In genomic region chr16:229731-230281, GRCh38 we compare ENCODE assay signal across 9 cellular contexts. TPM values are rescaled to one million over a fixed set of nuclear protein-coding genes. Genes with fewer than 3 reads are reported as not detected.
A peak's percentile ranks its signal among the peaks of the same experiment; 100 is the strongest.
DNase-seq lines count a peak whose midpoint lies in the region; ATAC-seq, FAIRE-seq and TF ChIP-seq lines count a peak whose summit lies in the region.
"Had no signal": no experiment of that assay in that cellular context is flagged by ENCODE, and none has a peak within 500 bp of the region (broad histone marks: within the 10 kb centered on the region; RNA-seq: fewer than 3 reads in every experiment).

No MANE protein-coding gene starts in this region.

- peaks cover 39% of the 10 kb centered on the region for H3K79me2 ChIP-seq in keratinocyte (ENCODE audit: control insufficient read depth, insufficient read depth, low read length)

- TF ChIP-seq CTCF in keratinocyte (optimal IDR thresholded peaks at IDR 0.05 in 1 of 3, IDR thresholded peaks at IDR 0.05 in 1 of 3, conservative IDR thresholded peaks at IDR 0.05 in 1 of 3; ENCODE audit: extremely low read depth in 1 of 3, insufficient read depth in 2 of 3, low read length in 3 of 3) (no peak), suprapubic skin (IDR thresholded peaks at IDR 0.05) (no peak)

- peaks cover 12% of the 10 kb centered on the region for H4K20me1 ChIP-seq in keratinocyte (ENCODE audit: control insufficient read depth, extremely low read depth, insufficient read depth, low read length)

- peak overlapping the region; percentile 96 for H2AFZ ChIP-seq in keratinocyte (ENCODE audit: control insufficient read depth, low read length)

- no peaks in the 10 kb centered on the region for H3K9me3 ChIP-seq in keratinocyte (ENCODE audit: control insufficient read depth, low read depth, low read length)
- H3K9me3 ChIP-seq in suprapubic skin = no peaks in the 10 kb centered on the region

- peak overlapping the region; percentile 87 for H3K4me2 ChIP-seq in keratinocyte (ENCODE audit: control insufficient read depth, extremely low read depth, insufficient read depth, low read depth, low read length)

- intact Hi-C loops in activated T-helper 1 cell treated with anti-CD3 and anti-CD28 coated beads, Interleukin-12 subunit alpha, Interleukin-12 subunit beta, Interleukin-2, Interleukin-4 antibody, amounts not matched to agents 30 ng/mL and 10 ng/mL and 1 ng/mL, durations not matched to agents 14 hours and 24 hours and 36 hours (cut with micrococcal nuclease) = loop anchor here (1.0 kb wide), 3 partner anchors 92 to 177 kb away; partner anchors contain the start of genes AXIN1, NPRL3, POLR3K and SNRNP25

- ATAC-seq in HG03521 (IDR thresholded peaks at IDR 0.05; ENCODE audit: unreplicated experiment) = no peak

- H3K4me1 ChIP-seq in keratinocyte (ENCODE audit: control insufficient read depth, extremely low read depth, insufficient read depth, low read length) (peaks cover 13% of the 10 kb centered on the region), suprapubic skin (peaks cover 27% of the 10 kb centered on the region)

- no peak for TF ChIP-seq EP300 in suprapubic skin (IDR thresholded peaks at IDR 0.05)

- H3K9me1 ChIP-seq in keratinocyte (ENCODE audit: control insufficient read depth, extremely low read depth, insufficient read depth, low read length) = no peaks in the 10 kb centered on the region

- TF ChIP-seq POLR2A in suprapubic skin (IDR thresholded peaks at IDR 0.05) = no peak

- peaks cover 17% of the 10 kb centered on the region for H3K36me3 Mint-ChIP-seq in activated CD4-positive, alpha-beta T cell treated with anti-CD3 and anti-CD28 coated beads, Interleukin-2, amount 10 ng/mL, durations not matched to agents 7 days and 5 days (ENCODE audit: low read depth)
- H3K36me3 Mint-ChIP-seq in activated T-helper 1 cell treated with anti-CD3 and anti-CD28 coated beads, Interleukin-12 subunit alpha, Interleukin-12 subunit beta, Interleukin-2, Interleukin-4 antibody, amounts not matched to agents 30 ng/mL and 10 ng/mL and 1 ng/mL, durations not matched to agents 14 hours and 24 hours and 36 hours (ENCODE audit: low read depth) = peaks cover 28% of the 10 kb centered on the region

- FAIRE-seq in keratinocyte (lab: Jason Lieb, UNC) = no peak

- POLR2A ChIA-PET in activated CD4-positive, alpha-beta T cell treated with anti-CD3 and anti-CD28 coated beads, Interleukin-2, amount 10 ng/mL, durations not matched to agents 7 days and 5 days (lab: Charles Lee) = no interaction called here

- peak overlapping the region; percentile 91 for H3K27ac Mint-ChIP-seq in activated CD4-positive, alpha-beta T cell treated with anti-CD3 and anti-CD28 coated beads, Interleukin-2, amount 10 ng/mL, durations not matched to agents 7 days and 5 days
- H3K27ac Mint-ChIP-seq in activated T-helper 1 cell treated with anti-CD3 and anti-CD28 coated beads, Interleukin-12 subunit alpha, Interleukin-12 subunit beta, Interleukin-2, Interleukin-4 antibody, amounts not matched to agents 30 ng/mL and 10 ng/mL and 1 ng/mL, durations not matched to agents 14 hours and 24 hours and 36 hours = no peak overlapping the region

- H3K36me3 ChIP-seq in keratinocyte (ENCODE audit: control insufficient read depth in 2 of 2, extremely low read depth in 1 of 2, insufficient read depth in 2 of 2, low read length in 2 of 2) (peaks cover 10 to 16% of the 10 kb centered on the region in 2 experiments), suprapubic skin (peaks cover 23% of the 10 kb centered on the region)

- 81% methylated on average over 22 of the region's 22 CpGs for WGBS in suprapubic skin

- no peaks in the 10 kb centered on the region for H3K9me3 Mint-ChIP-seq in activated CD4-positive, alpha-beta T cell treated with anti-CD3 and anti-CD28 coated beads, Interleukin-2, amount 10 ng/mL, durations not matched to agents 7 days and 5 days
- H3K9me3 Mint-ChIP-seq in activated T-helper 1 cell treated with anti-CD3 and anti-CD28 coated beads, Interleukin-12 subunit alpha, Interleukin-12 subunit beta, Interleukin-2, Interleukin-4 antibody, amounts not matched to agents 30 ng/mL and 10 ng/mL and 1 ng/mL, durations not matched to agents 14 hours and 24 hours and 36 hours = no peaks in the 10 kb centered on the region

- dilution Hi-C loops in keratinocyte (cut with MboI; ENCODE audit: extremely low pct_ligation_motif_present, low sequenced_read_pairs) = no loop called here

- CTCF ChIA-PET in activated CD4-positive, alpha-beta T cell treated with anti-CD3 and anti-CD28 coated beads, Interleukin-2, amount 10 ng/mL, durations not matched to agents 7 days and 5 days (lab: Charles Lee) = interaction anchor here (1.0 to 1.4 kb wide), 3 partner anchors 24 to 164 kb away, joined by 3 to 4 read pairs (median 3); no protein-coding TSS in a partner anchor

- no peak overlapping the region for H3K27ac ChIP-seq in keratinocyte (ENCODE audit: control insufficient read depth, insufficient read depth, low read length)
- no peak overlapping the region for H3K27ac ChIP-seq in suprapubic skin

- H3K4me3 ChIP-seq in keratinocyte (ENCODE audit: control insufficient read depth in 2 of 3, extremely low read depth in 1 of 3, insufficient read depth in 2 of 3, low read depth in 1 of 3, low read length in 3 of 3) (peak overlapping the region; percentile 95 to 99 (median 98)), suprapubic skin (peak overlapping the region; percentile 74)

- no peak for DNase-seq in activated CD4-positive, alpha-beta T cell treated with anti-CD3 and anti-CD28 coated beads, Interleukin-2, amount 10 ng/mL, durations not matched to agents 7 days and 5 days
- DNase-seq in activated CD4-positive, alpha-beta T cell treated with anti-CD3 and anti-CD28 coated beads, Interleukin-2, amount 50 U/mL, for 48 hours = no peak
- DNase-seq in activated T-helper 1 cell treated with anti-CD3 and anti-CD28 coated beads, Interleukin-12 subunit alpha, Interleukin-12 subunit beta, Interleukin-2, Interleukin-4 antibody, amounts not matched to agents 30 ng/mL and 10 ng/mL and 1 ng/mL, durations not matched to agents 14 hours and 24 hours and 36 hours (ENCODE audit: low spot score) = no peak
- DNase-seq in keratinocyte (ENCODE audit: low read depth, low spot score) (no peak), suprapubic skin (ENCODE audit: low spot score in 2 of 2) (no peak), SKM-1 treated with dmso at 0.1 percent for 144 hours (lab: John Stamatoyannopoulos, UW; ENCODE audit: unreplicated experiment) (no peak), SIG-M5 treated with dmso at 0.1 percent for 504 hours (lab: John Stamatoyannopoulos, UW; ENCODE audit: unreplicated experiment) (no peak)

- H3K9ac ChIP-seq in keratinocyte (ENCODE audit: control insufficient read depth, extremely low read depth, insufficient read depth, low read length) = no peak overlapping the region

- H3K4me3 Mint-ChIP-seq in activated CD4-positive, alpha-beta T cell treated with anti-CD3 and anti-CD28 coated beads, Interleukin-2, amount 10 ng/mL, durations not matched to agents 7 days and 5 days = peak overlapping the region; percentile 88
- peak overlapping the region; percentile 56 for H3K4me3 Mint-ChIP-seq in activated T-helper 1 cell treated with anti-CD3 and anti-CD28 coated beads, Interleukin-12 subunit alpha, Interleukin-12 subunit beta, Interleukin-2, Interleukin-4 antibody, amounts not matched to agents 30 ng/mL and 10 ng/mL and 1 ng/mL, durations not matched to agents 14 hours and 24 hours and 36 hours

- H3K27me3 ChIP-seq in keratinocyte (ENCODE audit: control insufficient read depth, extremely low read depth, insufficient read depth, low read length) = no peaks in the 10 kb centered on the region
- no peaks in the 10 kb centered on the region for H3K27me3 ChIP-seq in suprapubic skin

- no peaks in the 10 kb centered on the region for H3K27me3 Mint-ChIP-seq in activated CD4-positive, alpha-beta T cell treated with anti-CD3 and anti-CD28 coated beads, Interleukin-2, amount 10 ng/mL, durations not matched to agents 7 days and 5 days
- H3K27me3 Mint-ChIP-seq in activated T-helper 1 cell treated with anti-CD3 and anti-CD28 coated beads, Interleukin-12 subunit alpha, Interleukin-12 subunit beta, Interleukin-2, Interleukin-4 antibody, amounts not matched to agents 30 ng/mL and 10 ng/mL and 1 ng/mL, durations not matched to agents 14 hours and 24 hours and 36 hours (ENCODE audit: insufficient read depth) = no peaks in the 10 kb centered on the region

- peaks cover 35% of the 10 kb centered on the region for H3K4me1 Mint-ChIP-seq in activated CD4-positive, alpha-beta T cell treated with anti-CD3 and anti-CD28 coated beads, Interleukin-2, amount 10 ng/mL, durations not matched to agents 7 days and 5 days
- peaks cover 35% of the 10 kb centered on the region for H3K4me1 Mint-ChIP-seq in activated T-helper 1 cell treated with anti-CD3 and anti-CD28 coated beads, Interleukin-12 subunit alpha, Interleukin-12 subunit beta, Interleukin-2, Interleukin-4 antibody, amounts not matched to agents 30 ng/mL and 10 ng/mL and 1 ng/mL, durations not matched to agents 14 hours and 24 hours and 36 hours (ENCODE audit: low read depth)

RNA-seq across cellular contexts. Expression of gene LUC7L, which starts 0.6 kb away (rescaled TPM):
- 10 to 100 TPM; 52.6 to 53.7 TPM for total RNA-seq in activated CD4-positive, alpha-beta T cell treated with anti-CD3 and anti-CD28 coated beads, Interleukin-2, amount 10 ng/mL, durations not matched to agents 7 days and 5 days
- 77.7 and 83.0 TPM in 2 replicates for total RNA-seq in activated T-helper 1 cell treated with anti-CD3 and anti-CD28 coated beads, Interleukin-12 subunit alpha, Interleukin-12 subunit beta, Interleukin-2, Interleukin-4 antibody, amounts not matched to agents 30 ng/mL and 10 ng/mL and 1 ng/mL, durations not matched to agents 14 hours and 24 hours and 36 hours
- 23.7 to 31.2 TPM (median 31.0 TPM) in 3 replicates for polyA plus RNA-seq in keratinocyte
- polyA plus RNA-seq in keratinocyte (2011; ENCODE audit: low read depth) = 76.9 TPM
- 9.3 and 13.2 TPM in 2 replicates for polyA plus RNA-seq in keratinocyte (2011; cell fraction: cytosol; rRNA removed)
- polyA plus RNA-seq in keratinocyte (2011; cell fraction: nucleus; rRNA removed) = 94.6 and 103 TPM in 2 replicates
- 33.7 and 41.1 TPM in 2 replicates for polyA plus RNA-seq in keratinocyte (2012; ENCODE audit: low replicate concordance)
- 9.5 to 23.1 TPM (median 9.9 TPM) in 3 replicates for polyA minus RNA-seq in keratinocyte
- 10.2 TPM for polyA minus RNA-seq in keratinocyte (2011; cell fraction: cytosol; rRNA and poly(A)+ RNA removed)
- polyA minus RNA-seq in keratinocyte (2011; cell fraction: nucleus; rRNA and poly(A)+ RNA removed) = 23.5 and 38.8 TPM in 2 replicates
- 100 to 1,000 TPM in 1 of 4 donors, 10 to 100 TPM in 3; 47.6 to 206 (median 59.5) TPM for total RNA-seq in suprapubic skin

RNA-seq across cellular contexts. Expression of gene FAM234A, which starts 4.8 kb away (rescaled TPM):
- total RNA-seq in activated CD4-positive, alpha-beta T cell treated with anti-CD3 and anti-CD28 coated beads, Interleukin-2, amount 10 ng/mL, durations not matched to agents 7 days and 5 days = 10 to 100 TPM; 16.0 to 19.6 TPM
- total RNA-seq in activated T-helper 1 cell treated with anti-CD3 and anti-CD28 coated beads, Interleukin-12 subunit alpha, Interleukin-12 subunit beta, Interleukin-2, Interleukin-4 antibody, amounts not matched to agents 30 ng/mL and 10 ng/mL and 1 ng/mL, durations not matched to agents 14 hours and 24 hours and 36 hours = 18.0 and 21.2 TPM in 2 replicates
- 18.3 to 37.2 TPM (median 18.4 TPM) in 3 replicates for polyA plus RNA-seq in keratinocyte
- 10.4 TPM for polyA plus RNA-seq in keratinocyte (2011; ENCODE audit: low read depth)
- 15.3 and 34.2 TPM in 2 replicates for polyA plus RNA-seq in keratinocyte (2011; cell fraction: cytosol; rRNA removed)
- 39.1 and 52.0 TPM in 2 replicates for polyA plus RNA-seq in keratinocyte (2011; cell fraction: nucleus; rRNA removed)
- 40.6 and 43.0 TPM in 2 replicates for polyA plus RNA-seq in keratinocyte (2012; ENCODE audit: low replicate concordance)
- polyA minus RNA-seq in keratinocyte = 14.6 to 36.5 TPM (median 16.4 TPM) in 3 replicates
- polyA minus RNA-seq in keratinocyte (2011; cell fraction: cytosol; rRNA and poly(A)+ RNA removed) = 34.5 TPM
- 30.6 and 31.3 TPM in 2 replicates for polyA minus RNA-seq in keratinocyte (2011; cell fraction: nucleus; rRNA and poly(A)+ RNA removed)
- total RNA-seq in suprapubic skin = 100 to 1,000 TPM; 108 to 124 (median 121) TPM

RNA-seq across cellular contexts. Expression of gene RGS11, which starts 45.9 kb away (rescaled TPM):
- total RNA-seq in activated CD4-positive, alpha-beta T cell treated with anti-CD3 and anti-CD28 coated beads, Interleukin-2, amount 10 ng/mL, durations not matched to agents 7 days and 5 days = not detected
- total RNA-seq in activated T-helper 1 cell treated with anti-CD3 and anti-CD28 coated beads, Interleukin-12 subunit alpha, Interleukin-12 subunit beta, Interleukin-2, Interleukin-4 antibody, amounts not matched to agents 30 ng/mL and 10 ng/mL and 1 ng/mL, durations not matched to agents 14 hours and 24 hours and 36 hours = 0.18 and 0.29 TPM in 2 replicates
- 0.05 TPM in 2 of 3 replicates, not detected in the other for polyA plus RNA-seq in keratinocyte
- 0.31 TPM for polyA plus RNA-seq in keratinocyte (2011; ENCODE audit: low read depth)
- not detected in 2 replicates for polyA plus RNA-seq in keratinocyte (2011; cell fraction: cytosol; rRNA removed)
- polyA plus RNA-seq in keratinocyte (2011; cell fraction: nucleus; rRNA removed) = 0.33 and 0.60 TPM in 2 replicates
- polyA plus RNA-seq in keratinocyte (2012; ENCODE audit: low replicate concordance) = 0.27 TPM in 1 of 2 replicates, not detected in the other
- polyA minus RNA-seq in keratinocyte = not detected in 3 replicates
- not detected for polyA minus RNA-seq in keratinocyte (2011; cell fraction: cytosol; rRNA and poly(A)+ RNA removed)
- polyA minus RNA-seq in keratinocyte (2011; cell fraction: nucleus; rRNA and poly(A)+ RNA removed) = 0.23 and 0.42 TPM in 2 replicates
- total RNA-seq in suprapubic skin = 1 to 10 TPM in 1 of 4 donors, under 1 TPM in 3; 0.30 to 1.5 (median 0.59) TPM

RNA-seq across cellular contexts. Expression of gene HBQ1, which starts 49.5 kb away (rescaled TPM):
- not detected for total RNA-seq in activated CD4-positive, alpha-beta T cell treated with anti-CD3 and anti-CD28 coated beads, Interleukin-2, amount 10 ng/mL, durations not matched to agents 7 days and 5 days
- 0.54 and 0.88 TPM in 2 replicates for total RNA-seq in activated T-helper 1 cell treated with anti-CD3 and anti-CD28 coated beads, Interleukin-12 subunit alpha, Interleukin-12 subunit beta, Interleukin-2, Interleukin-4 antibody, amounts not matched to agents 30 ng/mL and 10 ng/mL and 1 ng/mL, durations not matched to agents 14 hours and 24 hours and 36 hours
- polyA plus RNA-seq in keratinocyte = 0.13 to 0.89 TPM (median 0.20 TPM) in 3 replicates
- not detected for polyA plus RNA-seq in keratinocyte (2011; ENCODE audit: low read depth)
- 0.52 and 2.1 TPM in 2 replicates for polyA plus RNA-seq in keratinocyte (2011; cell fraction: cytosol; rRNA removed)
- polyA plus RNA-seq in keratinocyte (2011; cell fraction: nucleus; rRNA removed) = 0.81 TPM in 1 of 2 replicates, not detected in the other
- polyA plus RNA-seq in keratinocyte (2012; ENCODE audit: low replicate concordance) = 0.53 TPM in 1 of 2 replicates, not detected in the other
- not detected in 3 replicates for polyA minus RNA-seq in keratinocyte
- not detected for polyA minus RNA-seq in keratinocyte (2011; cell fraction: cytosol; rRNA and poly(A)+ RNA removed)
- not detected in 2 replicates for polyA minus RNA-seq in keratinocyte (2011; cell fraction: nucleus; rRNA and poly(A)+ RNA removed)
- not detected for total RNA-seq in suprapubic skin
- total RNA-seq: renal cortical epithelial cell had no signal

RNA-seq across cellular contexts. Expression of gene ARHGDIG, which starts 50.6 kb away (rescaled TPM):
- not detected for total RNA-seq in activated CD4-positive, alpha-beta T cell treated with anti-CD3 and anti-CD28 coated beads, Interleukin-2, amount 10 ng/mL, durations not matched to agents 7 days and 5 days
- not detected in 2 replicates for total RNA-seq in activated T-helper 1 cell treated with anti-CD3 and anti-CD28 coated beads, Interleukin-12 subunit alpha, Interleukin-12 subunit beta, Interleukin-2, Interleukin-4 antibody, amounts not matched to agents 30 ng/mL and 10 ng/mL and 1 ng/mL, durations not matched to agents 14 hours and 24 hours and 36 hours
- 0.14 to 0.17 TPM in 2 of 3 replicates, not detected in the other for polyA plus RNA-seq in keratinocyte
- polyA plus RNA-seq in keratinocyte (2011; ENCODE audit: low read depth) = not detected
- 0.40 TPM in 1 of 2 replicates, not detected in the other for polyA plus RNA-seq in keratinocyte (2011; cell fraction: cytosol; rRNA removed)
- polyA plus RNA-seq in keratinocyte (2011; cell fraction: nucleus; rRNA removed) = not detected in 2 replicates
- 0.31 TPM in 1 of 2 replicates, not detected in the other for polyA plus RNA-seq in keratinocyte (2012; ENCODE audit: low replicate concordance)
- polyA minus RNA-seq in keratinocyte = not detected in 3 replicates
- polyA minus RNA-seq in keratinocyte (2011; cell fraction: cytosol; rRNA and poly(A)+ RNA removed) = not detected
- polyA minus RNA-seq in keratinocyte (2011; cell fraction: nucleus; rRNA and poly(A)+ RNA removed) = not detected in 2 replicates
- total RNA-seq in suprapubic skin = not detected
- total RNA-seq: renal cortical epithelial cell had no signal
